In the genomic region with DNA sequence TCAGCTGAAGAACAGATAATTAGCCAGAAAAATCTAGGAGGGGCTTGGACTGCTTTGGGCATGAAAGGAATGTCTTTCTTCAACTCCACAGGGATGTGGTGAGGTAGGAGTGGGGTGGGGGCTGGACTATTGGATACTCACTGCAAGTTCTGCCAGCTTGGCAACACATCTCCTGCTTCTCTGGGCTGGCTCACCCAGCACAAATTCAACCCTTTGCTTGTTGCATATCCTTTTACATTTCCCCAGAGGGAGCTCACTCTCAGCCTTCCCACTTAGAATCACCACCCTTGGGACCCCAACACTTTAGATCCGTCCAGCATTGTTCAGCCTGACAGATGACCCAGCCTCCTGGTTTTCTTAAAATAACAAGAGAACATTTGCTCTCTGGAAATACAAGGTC, we compare ENCODE assay signal across 2 cellular contexts.
TF ChIP-seq lines count a peak whose summit lies in the region.

No MANE protein-coding gene starts in this region.

TF ChIP-seq in WTC11, 78 proteins besides CTCF, POLR2A, EP300 and RAD21 (continued from another document):
- TF ChIP-seq, protein P1, sequence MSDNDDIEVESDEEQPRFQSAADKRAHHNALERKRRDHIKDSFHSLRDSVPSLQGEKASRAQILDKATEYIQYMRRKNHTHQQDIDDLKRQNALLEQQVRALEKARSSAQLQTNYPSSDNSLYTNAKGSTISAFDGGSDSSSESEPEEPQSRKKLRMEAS (CRISPR knock-in tag; IDR thresholded peaks at IDR 0.05): no peak
- TF ChIP-seq ZNF423 (CRISPR knock-in tag; IDR thresholded peaks at IDR 0.05) (no peak), FOXP1 (CRISPR knock-in tag; IDR thresholded peaks at IDR 0.05; ENCODE audit: borderline replicate concordance) (no peak), ZNF121 (CRISPR knock-in tag; IDR thresholded peaks at IDR 0.05) (no peak), SP1 (CRISPR knock-in tag; conservative IDR thresholded peaks at IDR 0.05) (no peak), CREB1 (CRISPR knock-in tag; IDR thresholded peaks at IDR 0.05) (no peak), TEAD4 (CRISPR knock-in tag; IDR thresholded peaks at IDR 0.05) (no peak), ZNF396 (CRISPR knock-in tag; IDR thresholded peaks at IDR 0.05; ENCODE audit: borderline replicate concordance) (no peak), NFYB (CRISPR knock-in tag; conservative IDR thresholded peaks at IDR 0.05; ENCODE audit: low read depth) (no peak)
- TF ChIP-seq, protein P2, sequence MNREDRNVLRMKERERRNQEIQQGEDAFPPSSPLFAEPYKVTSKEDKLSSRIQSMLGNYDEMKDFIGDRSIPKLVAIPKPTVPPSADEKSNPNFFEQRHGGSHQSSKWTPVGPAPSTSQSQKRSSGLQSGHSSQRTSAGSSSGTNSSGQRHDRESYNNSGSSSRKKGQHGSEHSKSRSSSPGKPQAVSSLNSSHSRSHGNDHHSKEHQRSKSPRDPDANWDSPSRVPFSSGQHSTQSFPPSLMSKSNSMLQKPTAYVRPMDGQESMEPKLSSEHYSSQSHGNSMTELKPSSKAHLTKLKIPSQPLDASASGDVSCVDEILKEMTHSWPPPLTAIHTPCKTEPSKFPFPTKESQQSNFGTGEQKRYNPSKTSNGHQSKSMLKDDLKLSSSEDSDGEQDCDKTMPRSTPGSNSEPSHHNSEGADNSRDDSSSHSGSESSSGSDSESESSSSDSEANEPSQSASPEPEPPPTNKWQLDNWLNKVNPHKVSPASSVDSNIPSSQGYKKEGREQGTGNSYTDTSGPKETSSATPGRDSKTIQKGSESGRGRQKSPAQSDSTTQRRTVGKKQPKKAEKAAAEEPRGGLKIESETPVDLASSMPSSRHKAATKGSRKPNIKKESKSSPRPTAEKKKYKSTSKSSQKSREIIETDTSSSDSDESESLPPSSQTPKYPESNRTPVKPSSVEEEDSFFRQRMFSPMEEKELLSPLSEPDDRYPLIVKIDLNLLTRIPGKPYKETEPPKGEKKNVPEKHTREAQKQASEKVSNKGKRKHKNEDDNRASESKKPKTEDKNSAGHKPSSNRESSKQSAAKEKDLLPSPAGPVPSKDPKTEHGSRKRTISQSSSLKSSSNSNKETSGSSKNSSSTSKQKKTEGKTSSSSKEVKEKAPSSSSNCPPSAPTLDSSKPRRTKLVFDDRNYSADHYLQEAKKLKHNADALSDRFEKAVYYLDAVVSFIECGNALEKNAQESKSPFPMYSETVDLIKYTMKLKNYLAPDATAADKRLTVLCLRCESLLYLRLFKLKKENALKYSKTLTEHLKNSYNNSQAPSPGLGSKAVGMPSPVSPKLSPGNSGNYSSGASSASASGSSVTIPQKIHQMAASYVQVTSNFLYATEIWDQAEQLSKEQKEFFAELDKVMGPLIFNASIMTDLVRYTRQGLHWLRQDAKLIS (CRISPR knock-in tag; IDR thresholded peaks at IDR 0.05; ENCODE audit: borderline replicate concordance): no peak

TF ChIP-seq in H1, 55 proteins besides CTCF, POLR2A, EP300 and RAD21 (continued from another document):
- TF ChIP-seq, protein P3, sequence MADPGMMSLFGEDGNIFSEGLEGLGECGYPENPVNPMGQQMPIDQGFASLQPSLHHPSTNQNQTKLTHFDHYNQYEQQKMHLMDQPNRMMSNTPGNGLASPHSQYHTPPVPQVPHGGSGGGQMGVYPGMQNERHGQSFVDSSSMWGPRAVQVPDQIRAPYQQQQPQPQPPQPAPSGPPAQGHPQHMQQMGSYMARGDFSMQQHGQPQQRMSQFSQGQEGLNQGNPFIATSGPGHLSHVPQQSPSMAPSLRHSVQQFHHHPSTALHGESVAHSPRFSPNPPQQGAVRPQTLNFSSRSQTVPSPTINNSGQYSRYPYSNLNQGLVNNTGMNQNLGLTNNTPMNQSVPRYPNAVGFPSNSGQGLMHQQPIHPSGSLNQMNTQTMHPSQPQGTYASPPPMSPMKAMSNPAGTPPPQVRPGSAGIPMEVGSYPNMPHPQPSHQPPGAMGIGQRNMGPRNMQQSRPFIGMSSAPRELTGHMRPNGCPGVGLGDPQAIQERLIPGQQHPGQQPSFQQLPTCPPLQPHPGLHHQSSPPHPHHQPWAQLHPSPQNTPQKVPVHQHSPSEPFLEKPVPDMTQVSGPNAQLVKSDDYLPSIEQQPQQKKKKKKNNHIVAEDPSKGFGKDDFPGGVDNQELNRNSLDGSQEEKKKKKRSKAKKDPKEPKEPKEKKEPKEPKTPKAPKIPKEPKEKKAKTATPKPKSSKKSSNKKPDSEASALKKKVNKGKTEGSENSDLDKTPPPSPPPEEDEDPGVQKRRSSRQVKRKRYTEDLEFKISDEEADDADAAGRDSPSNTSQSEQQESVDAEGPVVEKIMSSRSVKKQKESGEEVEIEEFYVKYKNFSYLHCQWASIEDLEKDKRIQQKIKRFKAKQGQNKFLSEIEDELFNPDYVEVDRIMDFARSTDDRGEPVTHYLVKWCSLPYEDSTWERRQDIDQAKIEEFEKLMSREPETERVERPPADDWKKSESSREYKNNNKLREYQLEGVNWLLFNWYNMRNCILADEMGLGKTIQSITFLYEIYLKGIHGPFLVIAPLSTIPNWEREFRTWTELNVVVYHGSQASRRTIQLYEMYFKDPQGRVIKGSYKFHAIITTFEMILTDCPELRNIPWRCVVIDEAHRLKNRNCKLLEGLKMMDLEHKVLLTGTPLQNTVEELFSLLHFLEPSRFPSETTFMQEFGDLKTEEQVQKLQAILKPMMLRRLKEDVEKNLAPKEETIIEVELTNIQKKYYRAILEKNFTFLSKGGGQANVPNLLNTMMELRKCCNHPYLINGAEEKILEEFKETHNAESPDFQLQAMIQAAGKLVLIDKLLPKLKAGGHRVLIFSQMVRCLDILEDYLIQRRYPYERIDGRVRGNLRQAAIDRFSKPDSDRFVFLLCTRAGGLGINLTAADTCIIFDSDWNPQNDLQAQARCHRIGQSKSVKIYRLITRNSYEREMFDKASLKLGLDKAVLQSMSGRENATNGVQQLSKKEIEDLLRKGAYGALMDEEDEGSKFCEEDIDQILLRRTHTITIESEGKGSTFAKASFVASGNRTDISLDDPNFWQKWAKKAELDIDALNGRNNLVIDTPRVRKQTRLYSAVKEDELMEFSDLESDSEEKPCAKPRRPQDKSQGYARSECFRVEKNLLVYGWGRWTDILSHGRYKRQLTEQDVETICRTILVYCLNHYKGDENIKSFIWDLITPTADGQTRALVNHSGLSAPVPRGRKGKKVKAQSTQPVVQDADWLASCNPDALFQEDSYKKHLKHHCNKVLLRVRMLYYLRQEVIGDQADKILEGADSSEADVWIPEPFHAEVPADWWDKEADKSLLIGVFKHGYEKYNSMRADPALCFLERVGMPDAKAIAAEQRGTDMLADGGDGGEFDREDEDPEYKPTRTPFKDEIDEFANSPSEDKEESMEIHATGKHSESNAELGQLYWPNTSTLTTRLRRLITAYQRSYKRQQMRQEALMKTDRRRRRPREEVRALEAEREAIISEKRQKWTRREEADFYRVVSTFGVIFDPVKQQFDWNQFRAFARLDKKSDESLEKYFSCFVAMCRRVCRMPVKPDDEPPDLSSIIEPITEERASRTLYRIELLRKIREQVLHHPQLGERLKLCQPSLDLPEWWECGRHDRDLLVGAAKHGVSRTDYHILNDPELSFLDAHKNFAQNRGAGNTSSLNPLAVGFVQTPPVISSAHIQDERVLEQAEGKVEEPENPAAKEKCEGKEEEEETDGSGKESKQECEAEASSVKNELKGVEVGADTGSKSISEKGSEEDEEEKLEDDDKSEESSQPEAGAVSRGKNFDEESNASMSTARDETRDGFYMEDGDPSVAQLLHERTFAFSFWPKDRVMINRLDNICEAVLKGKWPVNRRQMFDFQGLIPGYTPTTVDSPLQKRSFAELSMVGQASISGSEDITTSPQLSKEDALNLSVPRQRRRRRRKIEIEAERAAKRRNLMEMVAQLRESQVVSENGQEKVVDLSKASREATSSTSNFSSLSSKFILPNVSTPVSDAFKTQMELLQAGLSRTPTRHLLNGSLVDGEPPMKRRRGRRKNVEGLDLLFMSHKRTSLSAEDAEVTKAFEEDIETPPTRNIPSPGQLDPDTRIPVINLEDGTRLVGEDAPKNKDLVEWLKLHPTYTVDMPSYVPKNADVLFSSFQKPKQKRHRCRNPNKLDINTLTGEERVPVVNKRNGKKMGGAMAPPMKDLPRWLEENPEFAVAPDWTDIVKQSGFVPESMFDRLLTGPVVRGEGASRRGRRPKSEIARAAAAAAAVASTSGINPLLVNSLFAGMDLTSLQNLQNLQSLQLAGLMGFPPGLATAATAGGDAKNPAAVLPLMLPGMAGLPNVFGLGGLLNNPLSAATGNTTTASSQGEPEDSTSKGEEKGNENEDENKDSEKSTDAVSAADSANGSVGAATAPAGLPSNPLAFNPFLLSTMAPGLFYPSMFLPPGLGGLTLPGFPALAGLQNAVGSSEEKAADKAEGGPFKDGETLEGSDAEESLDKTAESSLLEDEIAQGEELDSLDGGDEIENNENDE (IDR thresholded peaks at IDR 0.05; ENCODE audit: insufficient replicate concordance, low read length): no peak
- TF ChIP-seq MAFK (IDR thresholded peaks at IDR 0.05; ENCODE audit: low read depth, low read length): no peak
- TF ChIP-seq, protein P1 (IDR thresholded peaks at IDR 0.05): no peak
- no peak for TF ChIP-seq CHD1 (IDR thresholded peaks at IDR 0.05; ENCODE audit: low read depth, low read length)
- no peak for TF ChIP-seq KDM1A (IDR thresholded peaks at IDR 0.05; ENCODE audit: borderline replicate concordance, low read length)
- no peak for TF ChIP-seq TEAD4 (IDR thresholded peaks at IDR 0.05; ENCODE audit: low read depth, low read length)
- TF ChIP-seq BCL11A (IDR thresholded peaks at IDR 0.05; ENCODE audit: low read depth in 2 of 2, low read length in 2 of 2): no peak
- no peak for TF ChIP-seq ASH2L (IDR thresholded peaks at IDR 0.05; ENCODE audit: low read length)
